In genomic region chr3:39414421-39414907, GRCh38 we compare ENCODE assay signal across 2 cellular contexts.
TF ChIP-seq lines count a peak whose summit lies in the region.

No MANE protein-coding gene starts in this region.

TF ChIP-seq in WTC11, 78 proteins besides CTCF, POLR2A, EP300 and RAD21 (continues in another document):
- 0 out of 2 replicates have a peak, but pooled peaks have one; percentile 33 for TF ChIP-seq AFF4 (CRISPR knock-in tag; IDR thresholded peaks at IDR 0.05; ENCODE audit: borderline replicate concordance)
- TF ChIP-seq EMX1 (CRISPR knock-in tag; IDR thresholded peaks at IDR 0.05), result peak; percentile 84
- 0 out of 2 replicates have a peak, but pooled peaks have one; percentile 26 for TF ChIP-seq ATF1 (CRISPR knock-in tag; IDR thresholded peaks at IDR 0.05)
- peak; percentile 97 for TF ChIP-seq PRRX2 (CRISPR knock-in tag; IDR thresholded peaks at IDR 0.05)
- peak; percentile 15; the same call in 1 of the 2 replicates for TF ChIP-seq E2F1 (CRISPR knock-in tag; IDR thresholded peaks at IDR 0.05)
- peak; percentile 96 for TF ChIP-seq AR (CRISPR knock-in tag; IDR thresholded peaks at IDR 0.05)
- TF ChIP-seq ZNF423 (CRISPR knock-in tag; IDR thresholded peaks at IDR 0.05), result no peak
- peak; percentile 82 for TF ChIP-seq ZNF416 (CRISPR knock-in tag; IDR thresholded peaks at IDR 0.05)
- TF ChIP-seq ERG (CRISPR knock-in tag; IDR thresholded peaks at IDR 0.05), result peak; percentile 90
- no peak for TF ChIP-seq ZNF396 (CRISPR knock-in tag; IDR thresholded peaks at IDR 0.05; ENCODE audit: borderline replicate concordance)
- TF ChIP-seq ESRRA (CRISPR knock-in tag; IDR thresholded peaks at IDR 0.05; ENCODE audit: borderline replicate concordance), result no peak
- TF ChIP-seq TCF7 (CRISPR knock-in tag; IDR thresholded peaks at IDR 0.05; ENCODE audit: low read depth), result no peak
- peak; percentile 98 for TF ChIP-seq ZNF671 (CRISPR knock-in tag; IDR thresholded peaks at IDR 0.05)
- peak; percentile 95 for TF ChIP-seq NFATC4 (CRISPR knock-in tag; IDR thresholded peaks at IDR 0.05)

TF ChIP-seq in HepG2, 621 proteins besides CTCF, POLR2A, EP300 and RAD21 (continues in another document):
- TF ChIP-seq SNAPC4 (CRISPR knock-in tag; IDR thresholded peaks at IDR 0.05) (no peak), HIVEP1 (CRISPR knock-in tag; IDR thresholded peaks at IDR 0.05) (no peak), NR2F6 (IDR thresholded peaks at IDR 0.05) (no peak), NR2F6 (CRISPR knock-in tag; IDR thresholded peaks at IDR 0.05) (no peak), ZNF792 (CRISPR knock-in tag; IDR thresholded peaks at IDR 0.05) (no peak), HDAC1 (CRISPR knock-in tag; IDR thresholded peaks at IDR 0.05) (no peak), POLR2G (IDR thresholded peaks at IDR 0.05; ENCODE audit: low read depth, low read length) (peak; percentile 61), KLF13 (CRISPR knock-in tag; IDR thresholded peaks at IDR 0.05) (no peak), KDM2A (CRISPR knock-in tag; IDR thresholded peaks at IDR 0.05; ENCODE audit: borderline replicate concordance, low read depth) (peak; percentile 64; the same call in 1 of the 2 replicates), CEBPB (IDR thresholded peaks at IDR 0.05; ENCODE audit: borderline replicate concordance, low read depth, low read length) (no peak), JDP2 (CRISPR knock-in tag; IDR thresholded peaks at IDR 0.05; ENCODE audit: borderline replicate concordance) (no peak), ZC3H4 (CRISPR knock-in tag; IDR thresholded peaks at IDR 0.05; ENCODE audit: borderline replicate concordance) (peak; percentile 34; the same call in 1 of the 2 replicates), ZNF562 (CRISPR knock-in tag; IDR thresholded peaks at IDR 0.05; ENCODE audit: borderline replicate concordance) (no peak), CBFB (CRISPR knock-in tag; IDR thresholded peaks at IDR 0.05) (no peak), SP140L (CRISPR knock-in tag; IDR thresholded peaks at IDR 0.05; ENCODE audit: borderline replicate concordance) (no peak), ARID5B (CRISPR knock-in tag; IDR thresholded peaks at IDR 0.05) (no peak), PAF1 (CRISPR knock-in tag; IDR thresholded peaks at IDR 0.05) (peak; percentile 21; the same call in 1 of the 2 replicates), PLRG1 (conservative IDR thresholded peaks at IDR 0.05) (no peak), RBM22 (optimal IDR thresholded peaks at IDR 0.05; ENCODE audit: low read length) (peak; percentile 75), RFX3 (CRISPR knock-in tag; IDR thresholded peaks at IDR 0.05) (no peak), MBD4 (IDR thresholded peaks at IDR 0.05; ENCODE audit: borderline replicate concordance, low read length) (no peak), ZNF337 (CRISPR knock-in tag; IDR thresholded peaks at IDR 0.05; ENCODE audit: borderline replicate concordance, low read depth) (no peak), TFE3 (CRISPR knock-in tag; IDR thresholded peaks at IDR 0.05) (no peak), BHLHE40 (IDR thresholded peaks at IDR 0.05; ENCODE audit: low read length) (no peak), SOX6 (IDR thresholded peaks at IDR 0.05) (no peak), SOX6 (CRISPR knock-in tag; IDR thresholded peaks at IDR 0.05) (no peak), EHMT2 (IDR thresholded peaks at IDR 0.05; ENCODE audit: borderline replicate concordance, low read depth, low read length) (no peak), POLR2AphosphoS5 (IDR thresholded peaks at IDR 0.05; ENCODE audit: low read depth, low read length) (peak; percentile 2; the same call in 1 of the 2 replicates), RBFOX2 (IDR thresholded peaks at IDR 0.05; ENCODE audit: low read depth, low read length) (peak; percentile 43; the same call in 1 of the 2 replicates), SMC3 (IDR thresholded peaks at IDR 0.05; ENCODE audit: low read length) (no peak), ZNF704 (CRISPR knock-in tag; IDR thresholded peaks at IDR 0.05; ENCODE audit: borderline replicate concordance) (no peak), SSRP1 (CRISPR knock-in tag; IDR thresholded peaks at IDR 0.05) (peak; percentile 89; the same call in 1 of the 2 replicates), ZNF142 (CRISPR knock-in tag; IDR thresholded peaks at IDR 0.05) (no peak), ZNF230 (CRISPR knock-in tag; IDR thresholded peaks at IDR 0.05) (no peak), HIC2 (CRISPR knock-in tag; IDR thresholded peaks at IDR 0.05; ENCODE audit: low read depth) (no peak), DMAP1 (CRISPR knock-in tag; IDR thresholded peaks at IDR 0.05) (no peak), E2F5 (CRISPR knock-in tag; conservative IDR thresholded peaks at IDR 0.05) (no peak)
